ENCODE assay signal across 8 cellular contexts in the genomic region with DNA sequence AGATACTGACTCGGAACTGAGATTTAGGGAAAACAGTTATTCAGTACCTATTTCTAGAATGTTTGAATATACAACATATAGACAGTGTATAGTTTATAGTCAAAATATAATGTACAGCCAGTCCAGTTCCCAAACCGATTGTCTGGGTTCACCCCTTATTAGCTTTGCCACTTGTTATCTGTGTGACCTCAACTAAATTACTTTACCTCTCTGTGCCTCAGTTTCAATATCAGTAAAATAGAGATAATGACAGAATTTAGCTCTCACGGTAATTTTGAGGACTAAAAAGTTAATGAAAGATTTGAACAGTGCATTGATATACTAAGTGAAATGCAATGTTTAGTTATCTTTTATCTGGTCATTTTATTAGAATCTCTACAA. TPM values are rescaled to one million over a fixed set of nuclear protein-coding genes. Genes with fewer than 3 reads are reported as not detected.
DNase-seq lines count a peak whose midpoint lies in the region; ATAC-seq and TF ChIP-seq lines count a peak whose summit lies in the region.

No MANE protein-coding gene starts in this region.

- peak overlapping the region; percentile 100 for H3K4me3 ChIP-seq in AG10803 (ENCODE audit: low read length)
- peak overlapping the region; percentile 100 for H3K4me3 ChIP-seq in choroid plexus epithelial cell (ENCODE audit: low read depth, low read length)

- H3K27me3 Mint-ChIP-seq in natural killer cell treated with Interleukin-12 subunit alpha and Interleukin-12 subunit beta and Interleukin-15 and Interleukin-18, amount 100 ng/mL, for 72 hours: no peaks in the 10 kb centered on the region

- H3K4me3 Mint-ChIP-seq in natural killer cell treated with Interleukin-12 subunit alpha and Interleukin-12 subunit beta and Interleukin-15 and Interleukin-18, amount 100 ng/mL, for 72 hours: peak overlapping the region; percentile 99

- TF ChIP-seq CTCF in AG10803 (conservative IDR thresholded peaks at IDR 0.05; ENCODE audit: low read length) (no peak), choroid plexus epithelial cell (conservative IDR thresholded peaks at IDR 0.05; ENCODE audit: low read depth, low read length) (no peak), GM20000 (IDR thresholded peaks at IDR 0.05; ENCODE audit: extremely low read depth, missing control alignments) (no peak)

- ATAC-seq in natural killer cell treated with Interleukin-12 subunit alpha and Interleukin-12 subunit beta and Interleukin-15 and Interleukin-18, amount 100 ng/mL, for 72 hours: no peak
- no peak for ATAC-seq in HG02678 (IDR thresholded peaks at IDR 0.05; ENCODE audit: unreplicated experiment)

- peak overlapping the region; percentile 96 to 99 for H3K27ac Mint-ChIP-seq in natural killer cell treated with Interleukin-12 subunit alpha and Interleukin-12 subunit beta and Interleukin-15 and Interleukin-18, amount 100 ng/mL, for 72 hours

- H3K36me3 Mint-ChIP-seq in natural killer cell treated with Interleukin-12 subunit alpha and Interleukin-12 subunit beta and Interleukin-15 and Interleukin-18, amount 100 ng/mL, for 72 hours: no peaks in the 10 kb centered on the region

- H3K4me1 Mint-ChIP-seq in natural killer cell treated with Interleukin-12 subunit alpha and Interleukin-12 subunit beta and Interleukin-15 and Interleukin-18, amount 100 ng/mL, for 72 hours (ENCODE audit: low read depth in 2 of 2): peaks cover 35 to 44% of the 10 kb centered on the region in 2 donors

- DNase-seq in AG10803 (ENCODE audit: low read depth) (no peak), choroid plexus epithelial cell (ENCODE audit: low read depth) (no peak), GM20000 (ENCODE audit: low spot score) (no peak), GOT3 (lab: John Stamatoyannopoulos, UW) (no peak), NCI-H446 (lab: John Stamatoyannopoulos, UW) (no peak)
- DNase-seq in natural killer cell treated with Interleukin-12 subunit alpha and Interleukin-12 subunit beta and Interleukin-15 and Interleukin-18, amount 100 ng/mL, for 72 hours (ENCODE audit: low spot score): no peak

- H3K9me3 ChIP-seq in KOPT-K1 (ENCODE audit: insufficient read depth, low read length, poor library complexity, severe bottlenecking): no peaks in the 10 kb centered on the region

- H3K27ac ChIP-seq in KOPT-K1 (ENCODE audit: low read depth, low read length, poor library complexity, severe bottlenecking): peak overlapping the region; percentile 63

- no peaks in the 10 kb centered on the region for H3K9me3 Mint-ChIP-seq in natural killer cell treated with Interleukin-12 subunit alpha and Interleukin-12 subunit beta and Interleukin-15 and Interleukin-18, amount 100 ng/mL, for 72 hours

- peaks cover 9% of the 10 kb centered on the region; the same call in 1 of the 2 replicates for H3K36me3 ChIP-seq in KOPT-K1 (ENCODE audit: insufficient read depth, low read length)

RNA-seq across cellular contexts. Expression of a gene that starts 0.8 kb away (rescaled TPM):
- total RNA-seq in natural killer cell treated with Interleukin-12 subunit alpha and Interleukin-12 subunit beta and Interleukin-15 and Interleukin-18, amount 100 ng/mL, for 72 hours: 10 to 100 TPM; 71.5 to 95.4 TPM

RNA-seq across cellular contexts. Expression of a gene that starts 51.0 kb away (rescaled TPM):
- total RNA-seq in natural killer cell treated with Interleukin-12 subunit alpha and Interleukin-12 subunit beta and Interleukin-15 and Interleukin-18, amount 100 ng/mL, for 72 hours: 10 to 100 TPM; 58.8 to 61.1 TPM
